In genomic region chr6:151044465-151045441, GRCh38 we compare ENCODE assay signal across 9 cellular contexts.
DNase-seq lines count a peak whose midpoint lies in the region; ATAC-seq and TF ChIP-seq lines count a peak whose summit lies in the region.
"Had no signal": no experiment of that assay in that cellular context is flagged by ENCODE, and none has a peak within 500 bp of the region (broad histone marks: within the 10 kb centered on the region; RNA-seq: fewer than 3 reads in every experiment).

No MANE protein-coding gene starts in this region.

- peaks cover 5% of the 10 kb centered on the region for H3K9me3 Mint-ChIP-seq in CD4-positive, alpha-beta T cell

- POLR2A ChIA-PET in HEK293 (lab: Yijun Ruan, JAX): no interaction called here
- POLR2A ChIA-PET in CD4-positive, alpha-beta T cell (lab: Charles Lee): no interaction called here

- H3K4me3 Mint-ChIP-seq in CD4-positive, alpha-beta T cell: no peak overlapping the region

- H3K4me1 ChIP-seq in HEK293 (ENCODE audit: control insufficient read depth, insufficient read depth, low read length) (no peaks in the 10 kb centered on the region), SJSA1 (replicated peaks) (peaks cover 60% of the 10 kb centered on the region), heart left ventricle (peaks cover 0 to 39% (median 20%) of the 10 kb centered on the region in 12 donors), sigmoid colon (peaks cover 0 to 41% (median 33%) of the 10 kb centered on the region in 4 donors)

- peak overlapping the region; percentile 19 for H3K4me3 ChIP-seq in HEK293 (ENCODE audit: low read depth, low read length)
- H3K4me3 ChIP-seq in SJSA1: no peak overlapping the region
- peak overlapping the region in 9 of 12 donors; percentile 0 to 43 (median 8) for H3K4me3 ChIP-seq in heart left ventricle
- peak overlapping the region; percentile 10 to 32 (median 28) for H3K4me3 ChIP-seq in sigmoid colon

- H3K27me3 ChIP-seq in SJSA1 (replicated peaks) (no peaks in the 10 kb centered on the region), heart left ventricle (no peaks in the 10 kb centered on the region), sigmoid colon (no peaks in the 10 kb centered on the region)
- no peaks in the 10 kb centered on the region for H3K27me3 ChIP-seq in CD4-positive, alpha-beta T cell (ENCODE audit: control insufficient read depth, insufficient read depth, low read length)

- ATAC-seq in heart left ventricle (peak in 1 of 4 donors; percentile 62), HG02884 (IDR thresholded peaks at IDR 0.05; ENCODE audit: unreplicated experiment) (no peak)
- ATAC-seq in CD4-positive, alpha-beta T cell (ENCODE audit: poor library complexity): no peak

- H3K27ac ChIP-seq in HEK293 (ENCODE audit: extremely low read depth, low read depth, low read length) (no peak overlapping the region), SJSA1 (peak overlapping the region; percentile 90), heart left ventricle (peak overlapping the region; percentile 59 to 81 (median 73)), sigmoid colon (peak overlapping the region; percentile 62 to 90 (median 88))
- no peak overlapping the region for H3K27ac ChIP-seq in CD4-positive, alpha-beta T cell (ENCODE audit: low read depth, low read length)
- H3K27ac ChIP-seq: HL-60 had no signal

- no peaks in the 10 kb centered on the region for H3K4me1 Mint-ChIP-seq in CD4-positive, alpha-beta T cell (ENCODE audit: low read depth)

- TF ChIP-seq CTCF in HEK293 (tag by site-specific recombination; IDR thresholded peaks at IDR 0.05) (no peak), heart left ventricle (IDR thresholded peaks at IDR 0.05) (no peak), sigmoid colon (IDR thresholded peaks at IDR 0.05) (no peak)
- no peak for TF ChIP-seq CTCF in CD4-positive, alpha-beta T cell (IDR thresholded peaks at IDR 0.05)

- CTCF ChIA-PET in HEK293 (lab: Yijun Ruan, JAX): interaction anchor here (0.6 to 1.0 kb wide), 3 partner anchors 279 to 950 kb away, joined by 3 read pairs; no protein-coding TSS in a partner anchor
- CTCF ChIA-PET in CD4-positive, alpha-beta T cell (lab: Charles Lee): no interaction called here

- no peaks in the 10 kb centered on the region for H3K27me3 Mint-ChIP-seq in CD4-positive, alpha-beta T cell

- TF ChIP-seq POLR2A in heart left ventricle (IDR thresholded peaks at IDR 0.05) (no peak), sigmoid colon (IDR thresholded peaks at IDR 0.05) (no peak)

- peaks cover 23% of the 10 kb centered on the region for H3K36me3 Mint-ChIP-seq in CD4-positive, alpha-beta T cell (ENCODE audit: low read depth)

- no peaks in the 10 kb centered on the region for H3K36me3 ChIP-seq in HEK293 (ENCODE audit: control insufficient read depth in 2 of 2, insufficient read depth in 1 of 2, low read length in 2 of 2)
- H3K36me3 ChIP-seq in SJSA1: peaks cover 8% of the 10 kb centered on the region; the same call in 1 of the 2 replicates
- no peaks in the 10 kb centered on the region for H3K36me3 ChIP-seq in heart left ventricle
- no peaks in the 10 kb centered on the region for H3K36me3 ChIP-seq in sigmoid colon

- WGBS in heart left ventricle, 4 donors: 39 to 50% (median 47%) methylated on average over 26 of the region's 26 CpGs
- WGBS in sigmoid colon, 2 donors: 13 to 60% methylated on average over 26 of the region's 26 CpGs

- intact Hi-C loops in heart left ventricle (cut with DNase I) (loop anchor here in 1 of 10 donors (2.0 kb wide), 1 partner anchor 18 kb away; no protein-coding TSS in a partner anchor), sigmoid colon (cut with DNase I) (loop anchor here (2.0 to 5.0 kb wide), 2 partner anchors 78 to 196 kb away; no protein-coding TSS in a partner anchor)
- intact Hi-C loops in CD4-positive, alpha-beta T cell (cut with DNase I, micrococcal nuclease): no loop called here

- peak; percentile 84 to 85 for DNase-seq in SJSA1 (ENCODE audit: low read depth in 1 of 2, low spot score in 2 of 2)
- DNase-seq in heart left ventricle: peak in 4 of 5 donors; percentile 57 to 80 (median 71)
- peak; percentile 91 for DNase-seq in sigmoid colon
- DNase-seq in activated CD8-positive, alpha-beta memory T cell treated with anti-CD3 and anti-CD28 coated beads for 24 hours: no peak
- DNase-seq in CD4-positive, alpha-beta T cell: no peak
- no peak for DNase-seq in pons (ENCODE audit: low spot score)

- H3K9me3 ChIP-seq in HEK293 (ENCODE audit: control insufficient read depth, insufficient read depth, low read depth, low read length) (no peaks in the 10 kb centered on the region), SJSA1 (replicated peaks) (no peaks in the 10 kb centered on the region), heart left ventricle (no peaks in the 10 kb centered on the region), sigmoid colon (no peaks in the 10 kb centered on the region)
- no peaks in the 10 kb centered on the region for H3K9me3 ChIP-seq in CD4-positive, alpha-beta T cell (ENCODE audit: control insufficient read depth, low read length)

- TF ChIP-seq EP300 in sigmoid colon (IDR thresholded peaks at IDR 0.05): peak in 2 of 4 donors; percentile 33 to 68

- H3K27ac Mint-ChIP-seq in CD4-positive, alpha-beta T cell: no peak overlapping the region

TF ChIP-seq in HEK293, 187 proteins besides CTCF, POLR2A, EP300 and RAD21 (continues in another document):
- TF ChIP-seq PRDM6 (tag by site-specific recombination; IDR thresholded peaks at IDR 0.05): no peak
- TF ChIP-seq GLIS2 (tag by site-specific recombination; IDR thresholded peaks at IDR 0.05): 0 out of 2 replicates have a peak, but pooled peaks have one; percentile 27
- TF ChIP-seq ZSCAN5A (tag by site-specific recombination; IDR thresholded peaks at IDR 0.05): no peak
- no peak for TF ChIP-seq ZNF473 (tag by site-specific recombination; IDR thresholded peaks at IDR 0.05)
- no peak for TF ChIP-seq ZNF132 (tag by site-specific recombination; IDR thresholded peaks at IDR 0.05; ENCODE audit: borderline replicate concordance)
- no peak for TF ChIP-seq KLF16 (tag by site-specific recombination; IDR thresholded peaks at IDR 0.05)
- peak; percentile 61 for TF ChIP-seq SP7 (tag by site-specific recombination; IDR thresholded peaks at IDR 0.05)
- TF ChIP-seq ZNF24 (tag by site-specific recombination; IDR thresholded peaks at IDR 0.05): peak; percentile 71
- no peak for TF ChIP-seq ZNF692 (tag by site-specific recombination; IDR thresholded peaks at IDR 0.05)
- TF ChIP-seq ZNF561 (tag by site-specific recombination; IDR thresholded peaks at IDR 0.05; ENCODE audit: borderline replicate concordance): peak; percentile 86
- no peak for TF ChIP-seq MZF1 (tag by site-specific recombination; IDR thresholded peaks at IDR 0.05; ENCODE audit: borderline replicate concordance)
- TF ChIP-seq HOXD13 (CRISPR knock-in tag; IDR thresholded peaks at IDR 0.05; ENCODE audit: borderline replicate concordance): no peak
- TF ChIP-seq OSR2 (tag by site-specific recombination; IDR thresholded peaks at IDR 0.05): peak; percentile 40; the same call in 1 of the 2 replicates
- peak; percentile 60 for TF ChIP-seq ZEB2 (tag by site-specific recombination; IDR thresholded peaks at IDR 0.05)
- no peak for TF ChIP-seq HOXC10 (CRISPR knock-in tag; IDR thresholded peaks at IDR 0.05)
- TF ChIP-seq BCL6B (tag by site-specific recombination; IDR thresholded peaks at IDR 0.05): no peak
- TF ChIP-seq ZNF146 (tag by site-specific recombination; IDR thresholded peaks at IDR 0.05): no peak

Comparison
In these comparisons a context has a peak if more than half of its experiments do, and no peak if none do; other contexts are left out.
1. H3K27ac ChIP-seq: peak in SJSA1 (single experiment), heart left ventricle (12 of 12) and sigmoid colon (4 of 4); none in HEK293 (single experiment) and CD4-positive, alpha-beta T cell (single experiment).
2. DNase-seq: peak in SJSA1 (2 of 2), heart left ventricle (4 of 5) and sigmoid colon (single experiment); none in activated CD8-positive, alpha-beta memory T cell treated with anti-CD3 and anti-CD28 coated beads for 24 hours (single experiment), CD4-positive, alpha-beta T cell (0 of 10) and pons (single experiment).